Comparison of ENCODE assay signal across 17 cellular contexts in genomic region chr2:237315881-237316225, GRCh38.
DNase-seq lines count a peak whose midpoint lies in the region; ATAC-seq, FAIRE-seq and TF ChIP-seq lines count a peak whose summit lies in the region.
"Had no signal": no experiment of that assay in that cellular context is flagged by ENCODE, and none has a peak within 500 bp of the region (broad histone marks: within the 10 kb centered on the region; RNA-seq: fewer than 3 reads in every experiment).

No MANE protein-coding gene starts in this region.

- FAIRE-seq in HepG2 (lab: Jason Lieb, UNC), result no peak
- no peak for FAIRE-seq in urothelium cell line (lab: Jason Lieb, UNC)
- FAIRE-seq: A204.1, D721Med had no signal

- H4K20me1 ChIP-seq in HepG2 (ENCODE audit: insufficient read depth, low read length), result no peaks in the 10 kb centered on the region

- no peaks in the 10 kb centered on the region for H3K27me3 Mint-ChIP-seq in MCF 10A (ENCODE audit: insufficient read depth, unreplicated experiment)

- TF ChIP-seq EP300 in HepG2 (IDR thresholded peaks at IDR 0.05; ENCODE audit: low read depth in 2 of 2, low read length in 2 of 2) (0 out of 4 replicates have a peak, but pooled peaks of 1 of the 2 experiments have one; percentile 16), HepG2 (CRISPR knock-in tag; IDR thresholded peaks at IDR 0.05; ENCODE audit: borderline replicate concordance) (no peak)

- peak overlapping the region; percentile 75 to 76 for H3K27ac ChIP-seq in breast epithelium
- no peak overlapping the region for H3K27ac ChIP-seq in HepG2 (ENCODE audit: extremely low read length, insufficient read depth, low read length)
- peak overlapping the region; percentile 97 for H3K27ac ChIP-seq in rectal smooth muscle tissue (ENCODE audit: low read depth, low read length)
- H3K27ac ChIP-seq: epithelial cell of prostate, neural progenitor cell had no signal

- TF ChIP-seq POLR2A in breast epithelium (IDR thresholded peaks at IDR 0.05) (no peak), HepG2 (IDR thresholded peaks at IDR 0.05; ENCODE audit: insufficient read depth in 1 of 2, low read depth in 2 of 2, low read length in 2 of 2) (no peak)

- H3K4me3 Mint-ChIP-seq in MCF 10A (ENCODE audit: unreplicated experiment), result no peak overlapping the region
- H3K4me3 Mint-ChIP-seq: activated T-cell treated with anti-CD3 and anti-CD28 coated beads, Interleukin-2, amount 50 U/mL, for 4 hours; neural progenitor cell; stimulated activated effector memory CD8-positive, alpha-beta T cell treated with anti-CD3 and anti-CD28 coated beads, Interleukin-12 subunit alpha, Interleukin-12 subunit beta, amount 100 ng/mL, for 72 hours; T-cell had no signal

- H3K27ac Mint-ChIP-seq in MCF 10A (ENCODE audit: low read depth, unreplicated experiment), result no peak overlapping the region
- H3K27ac Mint-ChIP-seq: stimulated activated effector memory CD8-positive, alpha-beta T cell treated with anti-CD3 and anti-CD28 coated beads, Interleukin-12 subunit alpha, Interleukin-12 subunit beta, amount 100 ng/mL, for 72 hours; T-cell had no signal

- H3K9ac ChIP-seq in HepG2 (ENCODE audit: insufficient read depth, low read depth, low read length), result no peak overlapping the region
- no peak overlapping the region for H3K9ac ChIP-seq in rectal smooth muscle tissue (ENCODE audit: low read length)
- H3K9ac ChIP-seq: neural progenitor cell had no signal

- peaks cover 5% of the 10 kb centered on the region for H3K4me1 Mint-ChIP-seq in MCF 10A (ENCODE audit: insufficient read depth, unreplicated experiment)
- H3K4me1 Mint-ChIP-seq: stimulated activated effector memory CD8-positive, alpha-beta T cell treated with anti-CD3 and anti-CD28 coated beads, Interleukin-12 subunit alpha, Interleukin-12 subunit beta, amount 100 ng/mL, for 72 hours; T-cell had no signal

- no peaks in the 10 kb centered on the region for H3K9me3 Mint-ChIP-seq in MCF 10A (ENCODE audit: unreplicated experiment)
- H3K9me3 Mint-ChIP-seq: activated T-cell treated with anti-CD3 and anti-CD28 coated beads, Interleukin-2, amount 50 U/mL, for 4 hours; neural progenitor cell; stimulated activated effector memory CD8-positive, alpha-beta T cell treated with anti-CD3 and anti-CD28 coated beads, Interleukin-12 subunit alpha, Interleukin-12 subunit beta, amount 100 ng/mL, for 72 hours; T-cell had no signal

- no peak overlapping the region for H3K4me3 ChIP-seq in breast epithelium
- no peak overlapping the region; a peak in 1 of 6 replicates for H3K4me3 ChIP-seq in HepG2 (replicated peaks in 1 of 3; ENCODE audit: insufficient read depth in 1 of 3, low read depth in 2 of 3, low read length in 3 of 3)
- no peak overlapping the region for H3K4me3 ChIP-seq in rectal smooth muscle tissue (ENCODE audit: low read length)
- H3K4me3 ChIP-seq: neural progenitor cell had no signal

- H3K27me3 ChIP-seq in breast epithelium (no peaks in the 10 kb centered on the region), HepG2 (ENCODE audit: control insufficient read depth in 1 of 2, insufficient read depth in 2 of 2, low read length in 2 of 2) (peaks cover 1 to 65% of the 10 kb centered on the region in 2 experiments; a peak in 4 of 5 replicates), rectal smooth muscle tissue (ENCODE audit: control insufficient read depth, insufficient read depth, low read length) (no peaks in the 10 kb centered on the region)
- H3K27me3 ChIP-seq: neural progenitor cell had no signal

- DNase-seq in breast epithelium (ENCODE audit: low spot score in 2 of 2) (no peak), MCF 10A (ENCODE audit: unreplicated experiment) (no peak), HepG2 (ENCODE audit: low spot score) (peak; percentile 69), urothelium cell line (ENCODE audit: low spot score) (no peak)
- DNase-seq in activated naive CD4-positive, alpha-beta T cell treated with anti-CD3 and anti-CD28 coated beads, Interleukin-2, amount 50 U/mL, for 16 hours, result no peak
- DNase-seq: activated T-cell treated with anti-CD3 and anti-CD28 coated beads, Interleukin-2, amount 50 U/mL, for 4 hours; NCI-H2107; stimulated activated CD4-positive, alpha-beta T cell treated with anti-CD3 and anti-CD28 coated beads, Interleukin-1b, Interleukin-23, amount 100 ng/mL, for 48 hours; T-cell had no signal

- no peaks in the 10 kb centered on the region for H3K36me3 ChIP-seq in breast epithelium
- H3K36me3 ChIP-seq in HepG2 (replicated peaks in 1 of 2; ENCODE audit: control insufficient read depth in 1 of 2, insufficient read depth in 2 of 2, low read length in 2 of 2), result no peaks in the 10 kb centered on the region
- H3K36me3 ChIP-seq in rectal smooth muscle tissue (ENCODE audit: control insufficient read depth, insufficient read depth, low read length), result no peaks in the 10 kb centered on the region
- H3K36me3 ChIP-seq: neural progenitor cell had no signal

- intact Hi-C loops in breast epithelium (cut with DNase I; ENCODE audit: low total_unique reads), result no loop called here
- intact Hi-C loops in MCF 10A (cut with micrococcal nuclease), result no loop called here
- intact Hi-C loops in HepG2 (cut with micrococcal nuclease; ENCODE audit: unreplicated experiment), result loop anchor here (1.0 kb wide), 1 partner anchor 25 kb away; no protein-coding TSS in a partner anchor

- ATAC-seq in HepG2 (peak; percentile 77), HG03571 (IDR thresholded peaks at IDR 0.05; ENCODE audit: unreplicated experiment) (no peak), GM19455 (IDR thresholded peaks at IDR 0.05; ENCODE audit: unreplicated experiment) (no peak)
- ATAC-seq: activated T-cell treated with anti-CD3 and anti-CD28 coated beads, Interleukin-2, amount 50 U/mL, for 4 hours; stimulated activated effector memory CD8-positive, alpha-beta T cell treated with anti-CD3 and anti-CD28 coated beads, Interleukin-12 subunit alpha, Interleukin-12 subunit beta, amount 100 ng/mL, for 72 hours; T-cell had no signal

- in situ Hi-C loops in HepG2 (cut with HindIII; ENCODE audit: extremely low pct_ligation_motif_present, low pct_unique_long_range_greater_than_20kb), result no loop called here

- H3K9me3 ChIP-seq in breast epithelium, result no peaks in the 10 kb centered on the region
- no peaks in the 10 kb centered on the region for H3K9me3 ChIP-seq in HepG2 (ENCODE audit: low read length)

- POLR2A ChIA-PET in MCF 10A (lab: Yijun Ruan, JAX) (no interaction called here), HepG2 (lab: Yijun Ruan, JAX) (no interaction called here)

- H3K79me2 ChIP-seq in HepG2 (ENCODE audit: insufficient read depth, low read length), result no peaks in the 10 kb centered on the region

- TF ChIP-seq RAD21 in HepG2 (CRISPR knock-in tag; IDR thresholded peaks at IDR 0.05), result no peak

- BruUV-seq in MCF 10A (replicated peaks; lab: Mats Ljungman, UMichigan) (no TSS peak), HepG2 (replicated peaks; lab: Mats Ljungman, UMichigan) (no TSS peak)

- CTCF ChIA-PET in MCF 10A (lab: Yijun Ruan, JAX), result interaction anchor here (0.6 kb wide), 1 partner anchor 821 kb away, joined by 3 read pairs; no protein-coding TSS in a partner anchor
- CTCF ChIA-PET in HepG2 (lab: Yijun Ruan, JAX; ENCODE audit: low intra/inter-chr PET ratio, low total read pairs), result no interaction called here

- no peak overlapping the region for H2AFZ ChIP-seq in HepG2 (ENCODE audit: low read length)

- WGBS in HepG2 (ENCODE audit: low lambda C conversion rate), result 3% methylated on average over 6 of the region's 6 CpGs

- H3K4me1 ChIP-seq in breast epithelium, result peaks cover 0 to 10% of the 10 kb centered on the region in 2 donors
- peaks cover 21% of the 10 kb centered on the region for H3K4me1 ChIP-seq in HepG2 (ENCODE audit: insufficient read depth, low read length)
- H3K4me1 ChIP-seq in rectal smooth muscle tissue (ENCODE audit: control insufficient read depth, insufficient read depth, low read length), result peaks cover 71% of the 10 kb centered on the region
- H3K4me1 ChIP-seq: neural progenitor cell had no signal

- H3K36me3 Mint-ChIP-seq in MCF 10A (ENCODE audit: insufficient read depth, unreplicated experiment), result no peaks in the 10 kb centered on the region
- H3K36me3 Mint-ChIP-seq: neural progenitor cell; stimulated activated effector memory CD8-positive, alpha-beta T cell treated with anti-CD3 and anti-CD28 coated beads, Interleukin-12 subunit alpha, Interleukin-12 subunit beta, amount 100 ng/mL, for 72 hours; T-cell had no signal

- H3K4me2 ChIP-seq in HepG2 (ENCODE audit: low read depth, low read length), result peak overlapping the region; percentile 48
- H3K4me2 ChIP-seq: neural progenitor cell had no signal

- TF ChIP-seq CTCF in breast epithelium (IDR thresholded peaks at IDR 0.05) (no peak), MCF 10A (IDR thresholded peaks at IDR 0.05; ENCODE audit: unreplicated experiment) (no peak), HepG2 (CRISPR knock-in tag; IDR thresholded peaks at IDR 0.05) (no peak)

TF ChIP-seq in HepG2, 621 proteins besides CTCF, POLR2A, EP300 and RAD21 (continues in another document):
- TF ChIP-seq ZNF7 (CRISPR knock-in tag; IDR thresholded peaks at IDR 0.05) (no peak), NRL (CRISPR knock-in tag; IDR thresholded peaks at IDR 0.05; ENCODE audit: borderline replicate concordance) (no peak), HNRNPUL1 (IDR thresholded peaks at IDR 0.05; ENCODE audit: low read depth, low read length) (no peak), ZNF720 (CRISPR knock-in tag; IDR thresholded peaks at IDR 0.05) (no peak), HNF4G (IDR thresholded peaks at IDR 0.05; ENCODE audit: borderline replicate concordance, low read depth, low read length) (0 out of 2 replicates have a peak, but pooled peaks have one; percentile 16), HNF4G (CRISPR knock-in tag; IDR thresholded peaks at IDR 0.05; ENCODE audit: borderline replicate concordance, low read depth) (no peak)
